Comparison of ENCODE assay signal across 10 cellular contexts in the genomic region with DNA sequence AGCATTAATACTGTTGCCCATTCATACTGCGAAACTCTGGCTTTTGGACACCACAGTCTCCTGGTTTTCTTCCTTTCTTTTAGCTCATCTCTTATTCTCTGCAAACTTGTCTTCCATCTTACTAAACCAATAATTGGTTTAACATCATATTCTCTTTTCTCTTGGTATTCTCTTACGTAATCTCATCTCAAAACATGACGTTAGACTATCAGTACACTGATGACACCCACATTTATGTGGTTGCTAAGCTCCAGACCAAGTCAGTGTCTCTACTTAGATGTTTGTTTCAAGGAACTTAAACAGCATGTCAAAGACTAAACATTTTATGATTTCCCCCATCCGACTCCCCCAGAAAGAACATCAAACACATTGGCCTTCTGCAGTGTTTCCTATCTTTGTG. TPM values are rescaled to one million over a fixed set of nuclear protein-coding genes. Genes with fewer than 3 reads are reported as not detected.
DNase-seq lines count a peak whose midpoint lies in the region; ATAC-seq and TF ChIP-seq lines count a peak whose summit lies in the region.
"Had no signal": no experiment of that assay in that cellular context is flagged by ENCODE, and none has a peak within 500 bp of the region (broad histone marks: within the 10 kb centered on the region; RNA-seq: fewer than 3 reads in every experiment).

No MANE protein-coding gene starts in this region.

- no peak for ATAC-seq in CD8-positive, alpha-beta T cell
- ATAC-seq in GM19397 (IDR thresholded peaks at IDR 0.05; ENCODE audit: unreplicated experiment), result no peak
- no peak for ATAC-seq in heart right ventricle
- ATAC-seq in GM21528 (IDR thresholded peaks at IDR 0.05; ENCODE audit: low FRiP score, unreplicated experiment), result no peak
- ATAC-seq: stimulated activated naive B cell treated with anti-CD40 and anti-IgM and Interleukin-4, amounts not matched to agents 10 μg/mL and 1 μg/mL and 100 μg/mL, for 72 hours had no signal

- peaks cover 7% of the 10 kb centered on the region for H3K27me3 Mint-ChIP-seq in CD8-positive, alpha-beta T cell (ENCODE audit: low read depth)
- no peaks in the 10 kb centered on the region for H3K27me3 Mint-ChIP-seq in nephron (ENCODE audit: low read depth)
- H3K27me3 Mint-ChIP-seq: stimulated activated naive B cell treated with anti-CD40 and anti-IgM and Interleukin-4, amounts not matched to agents 10 μg/mL and 1 μg/mL and 100 μg/mL, for 72 hours had no signal

- intact Hi-C loops in CD8-positive, alpha-beta T cell (cut with DNase I, micrococcal nuclease), result loop anchor here (2.0 to 5.0 kb wide), 7 partner anchors 292 to 1575 kb away; partner anchors contain the start of genes ISOC1 (in 2 of the 2), GRAMD2B (in 1 of the 2), LMNB1 (in 1 of the 2) and MARCHF3 (in 1 of the 2)
- intact Hi-C loops in heart right ventricle (cut with DNase I), result no loop called here

- no peak overlapping the region for H3K27ac Mint-ChIP-seq in CD8-positive, alpha-beta T cell
- H3K27ac Mint-ChIP-seq in nephron, result peak overlapping the region; percentile 0 to 40 (median 9)
- H3K27ac Mint-ChIP-seq: stimulated activated naive B cell treated with anti-CD40 and anti-IgM and Interleukin-4, amounts not matched to agents 10 μg/mL and 1 μg/mL and 100 μg/mL, for 72 hours had no signal

- no peaks in the 10 kb centered on the region for H3K9me3 ChIP-seq in CD8-positive, alpha-beta T cell (ENCODE audit: low read length)
- H3K9me3 ChIP-seq in HUES64 (ENCODE audit: insufficient read depth, low read depth, low read length) (peaks cover 18% of the 10 kb centered on the region), heart right ventricle (peaks cover 0 to 16% (median 0%) of the 10 kb centered on the region in 11 donors)
- H3K9me3 ChIP-seq: colonic mucosa had no signal

- peaks cover 1% of the 10 kb centered on the region for H3K36me3 ChIP-seq in CD8-positive, alpha-beta T cell (ENCODE audit: insufficient read depth, low read length)
- peaks cover 53% of the 10 kb centered on the region for H3K36me3 ChIP-seq in HUES64 (ENCODE audit: insufficient read depth, low read length)
- peaks cover 37% of the 10 kb centered on the region for H3K36me3 ChIP-seq in brain microvascular endothelial cell (replicated peaks)
- peaks cover 0 to 43% (median 11%) of the 10 kb centered on the region in 9 donors for H3K36me3 ChIP-seq in heart right ventricle
- H3K36me3 ChIP-seq: colonic mucosa had no signal

- H3K4me3 Mint-ChIP-seq in CD8-positive, alpha-beta T cell, result peak overlapping the region; percentile 54
- peak overlapping the region; percentile 86 to 93 (median 86) for H3K4me3 Mint-ChIP-seq in nephron

- no peak for DNase-seq in CD8-positive, alpha-beta T cell
- peak; percentile 2 for DNase-seq in brain microvascular endothelial cell
- no peak for DNase-seq in heart right ventricle
- DNase-seq: colonic mucosa; NCI-H510A; stimulated activated naive B cell treated with anti-CD40 and anti-IgM and Interleukin-4, amounts not matched to agents 10 μg/mL and 1 μg/mL and 100 μg/mL, for 72 hours had no signal

- CTCF ChIA-PET in CD8-positive, alpha-beta T cell (lab: Charles Lee), result interaction anchor here (1.3 kb wide), 1 partner anchor 26 kb away, joined by 3 read pairs; no protein-coding TSS in a partner anchor

- no peak overlapping the region for H3K4me3 ChIP-seq in CD8-positive, alpha-beta T cell (ENCODE audit: low read depth, low read length)
- H3K4me3 ChIP-seq in HUES64 (ENCODE audit: low read length) (peak overlapping the region; percentile 91; the same call in 1 of the 2 replicates), brain microvascular endothelial cell (ENCODE audit: low read depth, low read length) (peak overlapping the region; percentile 99), heart right ventricle (no peak overlapping the region)

- peaks cover 11% of the 10 kb centered on the region for H3K4me1 ChIP-seq in CD8-positive, alpha-beta T cell (ENCODE audit: insufficient read depth, low read length)
- H3K4me1 ChIP-seq in HUES64 (ENCODE audit: insufficient read depth, low read length) (peaks cover 7% of the 10 kb centered on the region; the same call in 1 of the 2 replicates), heart right ventricle (peaks cover 0 to 27% (median 22%) of the 10 kb centered on the region in 9 donors)
- H3K4me1 ChIP-seq: colonic mucosa had no signal

- WGBS in HUES64, result 95% methylated on average over 4 of the region's 4 CpGs
- WGBS in heart right ventricle, 2 donors, result 81 to 93% methylated on average over 4 of the region's 4 CpGs

- peaks cover 13% of the 10 kb centered on the region for H3K9me3 Mint-ChIP-seq in CD8-positive, alpha-beta T cell
- H3K9me3 Mint-ChIP-seq in nephron, result peaks cover 3% of the 10 kb centered on the region

- H3K27ac ChIP-seq in CD8-positive, alpha-beta T cell (ENCODE audit: low read depth, low read length), result no peak overlapping the region
- H3K27ac ChIP-seq in HUES64 (ENCODE audit: low read depth, low read length) (no peak overlapping the region), brain microvascular endothelial cell (no peak overlapping the region), heart right ventricle (no peak overlapping the region)
- H3K27ac ChIP-seq: colonic mucosa had no signal

- H3K9ac ChIP-seq in HUES64 (ENCODE audit: low read depth, low read length), result no peak overlapping the region

- peaks cover 40% of the 10 kb centered on the region for H3K4me1 Mint-ChIP-seq in CD8-positive, alpha-beta T cell (ENCODE audit: low read depth)
- H3K4me1 Mint-ChIP-seq in nephron, result peaks cover 42% of the 10 kb centered on the region

- no peaks in the 10 kb centered on the region for H3K27me3 ChIP-seq in CD8-positive, alpha-beta T cell (ENCODE audit: insufficient read depth, low read length)
- H3K27me3 ChIP-seq in HUES64 (ENCODE audit: insufficient read depth, low read length) (no peaks in the 10 kb centered on the region), brain microvascular endothelial cell (replicated peaks) (no peaks in the 10 kb centered on the region), heart right ventricle (no peaks in the 10 kb centered on the region)
- H3K27me3 ChIP-seq: colonic mucosa had no signal

- H3K36me3 Mint-ChIP-seq in CD8-positive, alpha-beta T cell, result peaks cover 48% of the 10 kb centered on the region
- peaks cover 49% of the 10 kb centered on the region for H3K36me3 Mint-ChIP-seq in nephron (ENCODE audit: low read depth)

- no peak for TF ChIP-seq CTCF in CD8-positive, alpha-beta T cell (IDR thresholded peaks at IDR 0.05)
- TF ChIP-seq CTCF in brain microvascular endothelial cell (IDR thresholded peaks at IDR 0.05; ENCODE audit: low read depth, low read length, missing control alignments), result no peak
- TF ChIP-seq CTCF in nephron (IDR thresholded peaks at IDR 0.05; ENCODE audit: unreplicated experiment in 3 of 3), result no peak
- no peak for TF ChIP-seq CTCF in heart right ventricle (IDR thresholded peaks at IDR 0.05)

- POLR2A ChIA-PET in CD8-positive, alpha-beta T cell (lab: Charles Lee), result no interaction called here

- in situ Hi-C loops in brain microvascular endothelial cell (cut with HindIII; ENCODE audit: low pct_ligation_motif_present, low sequenced_read_pairs), result no loop called here

RNA-seq across cellular contexts. Expression of gene PRRC1, which starts 2.1 kb away (rescaled TPM):
- total RNA-seq in CD8-positive, alpha-beta T cell, result 10 to 100 TPM; 30.4 to 37.3 TPM
- polyA plus RNA-seq in HUES64 (2013, experiment 1 of 2), result 38.4 TPM
- polyA plus RNA-seq in HUES64 (2013, experiment 2 of 2), result 35.0 TPM
- total RNA-seq in heart right ventricle, result 10 to 100 TPM; 20.6 to 30.6 (median 23.8) TPM
- polyA plus RNA-seq in heart right ventricle, result 10 to 100 TPM; 13.3 to 15.4 TPM

Comparison
In these comparisons a context has a peak if more than half of its experiments do, and no peak if none do; other contexts are left out.
1. H3K4me3 ChIP-seq: peak in HUES64 (single experiment) and brain microvascular endothelial cell (single experiment); none in CD8-positive, alpha-beta T cell (single experiment) and heart right ventricle (0 of 10).
2. intact Hi-C loops: an anchor here in CD8-positive, alpha-beta T cell (2.0 to 5.0 kb wide); none called in heart right ventricle.